Comparison of ENCODE assay signal across 1 cellular context in genomic region chr14:20412876-20413784, GRCh38.
TF ChIP-seq lines count a peak whose summit lies in the region.

TSS of gene TEP1 (minus strand) at chr14:20413501. CDS start at chr14:20408439, 5,062 bp downstream.

TF ChIP-seq in K562, 482 proteins besides CTCF, POLR2A, EP300 and RAD21 (continued from another document and continues in another):
- TF ChIP-seq MAZ (CRISPR knock-in tag; conservative IDR thresholded peaks at IDR 0.05 in 1 of 2, IDR thresholded peaks at IDR 0.05 in 1 of 2) (peak; percentile 62 to 77), HDAC2 (IDR thresholded peaks at IDR 0.05) (peak; percentile 57; the same call in 1 of the 2 replicates), STAT5B (CRISPR knock-in tag; IDR thresholded peaks at IDR 0.05) (no peak), NR2C2 (CRISPR knock-in tag; IDR thresholded peaks at IDR 0.05) (no peak), NR2C2 (tag; IDR thresholded peaks at IDR 0.05) (0 out of 2 replicates have a peak, but pooled peaks have one; percentile 40), ZSCAN32 (CRISPR knock-in tag; IDR thresholded peaks at IDR 0.05) (no peak), ZNF212 (CRISPR knock-in tag; IDR thresholded peaks at IDR 0.05) (no peak), TEAD2 (tag; IDR thresholded peaks at IDR 0.05) (no peak), OTX1 (CRISPR knock-in tag; IDR thresholded peaks at IDR 0.05) (no peak), ZKSCAN8 (CRISPR knock-in tag; IDR thresholded peaks at IDR 0.05) (no peak), CBX8 (IDR thresholded peaks at IDR 0.05; ENCODE audit: borderline replicate concordance, extremely low read depth, low read depth, low read length, poor library complexity, severe bottlenecking) (no peak), MNT (conservative IDR thresholded peaks at IDR 0.05) (peak in 1 of 2 experiments; percentile 60; a peak in 2 of 4 replicates), TAF15 (IDR thresholded peaks at IDR 0.05; ENCODE audit: low read depth, low read length) (no peak), TARDBP (IDR thresholded peaks at IDR 0.05) (no peak), CSDE1 (IDR thresholded peaks at IDR 0.05) (no peak), KLF6 (CRISPR knock-in tag; IDR thresholded peaks at IDR 0.05; ENCODE audit: borderline replicate concordance) (no peak), ZNF584 (CRISPR knock-in tag; IDR thresholded peaks at IDR 0.05; ENCODE audit: low read depth) (no peak), ZNF239 (CRISPR knock-in tag; IDR thresholded peaks at IDR 0.05) (no peak; the same call in 1 of the 2 replicates), E2F3 (CRISPR knock-in tag; IDR thresholded peaks at IDR 0.05) (no peak), NONO (IDR thresholded peaks at IDR 0.05; ENCODE audit: low read depth in 2 of 2, low read length in 1 of 2) (no peak), SMARCB1 (IDR thresholded peaks at IDR 0.05; ENCODE audit: insufficient read length, low read depth) (no peak), RBM22 (IDR thresholded peaks at IDR 0.05; ENCODE audit: low read depth, low read length, poor library complexity, severe bottlenecking) (no peak), TSC22D4 (tag; IDR thresholded peaks at IDR 0.05) (no peak), BCOR (IDR thresholded peaks at IDR 0.05) (no peak), GTF2F1 (IDR thresholded peaks at IDR 0.05; ENCODE audit: low read depth, low read length) (no peak), MXI1 (IDR thresholded peaks at IDR 0.05; ENCODE audit: low read depth, low read length) (no peak), TRIM28 (IDR thresholded peaks at IDR 0.05) (no peak), ZNF76 (CRISPR knock-in tag; IDR thresholded peaks at IDR 0.05; ENCODE audit: borderline replicate concordance) (no peak), BHLHE40 (IDR thresholded peaks at IDR 0.05; ENCODE audit: low read length) (no peak), ZNF57 (CRISPR knock-in tag; IDR thresholded peaks at IDR 0.05) (no peak), IFI16 (CRISPR knock-in tag; IDR thresholded peaks at IDR 0.05) (no peak), TAL1 (IDR thresholded peaks at IDR 0.05) (no peak), PURB (CRISPR knock-in tag; IDR thresholded peaks at IDR 0.05; ENCODE audit: low read depth) (no peak), RBM15 (IDR thresholded peaks at IDR 0.05; ENCODE audit: insufficient read depth, low read length) (no peak), THAP12 (CRISPR knock-in tag; IDR thresholded peaks at IDR 0.05) (no peak), HOMEZ (CRISPR knock-in tag; IDR thresholded peaks at IDR 0.05) (no peak), SMAD4 (CRISPR knock-in tag; conservative IDR thresholded peaks at IDR 0.05) (peak; percentile 34; the same call in 1 of the 2 replicates), SIN3A (IDR thresholded peaks at IDR 0.05; ENCODE audit: borderline replicate concordance in 2 of 2, control insufficient read depth in 1 of 2, low read depth in 2 of 2, low read length in 2 of 2) (no peak), MGA (IDR thresholded peaks at IDR 0.05) (no peak), SIN3B (IDR thresholded peaks at IDR 0.05; ENCODE audit: low read depth) (no peak), POLR2H (tag; IDR thresholded peaks at IDR 0.05; ENCODE audit: low read depth) (peak; percentile 72), NFIC (IDR thresholded peaks at IDR 0.05) (peak; percentile 7; the same call in 1 of the 2 replicates), MCM3 (IDR thresholded peaks at IDR 0.05) (no peak)
- TF ChIP-seq, protein P1, sequence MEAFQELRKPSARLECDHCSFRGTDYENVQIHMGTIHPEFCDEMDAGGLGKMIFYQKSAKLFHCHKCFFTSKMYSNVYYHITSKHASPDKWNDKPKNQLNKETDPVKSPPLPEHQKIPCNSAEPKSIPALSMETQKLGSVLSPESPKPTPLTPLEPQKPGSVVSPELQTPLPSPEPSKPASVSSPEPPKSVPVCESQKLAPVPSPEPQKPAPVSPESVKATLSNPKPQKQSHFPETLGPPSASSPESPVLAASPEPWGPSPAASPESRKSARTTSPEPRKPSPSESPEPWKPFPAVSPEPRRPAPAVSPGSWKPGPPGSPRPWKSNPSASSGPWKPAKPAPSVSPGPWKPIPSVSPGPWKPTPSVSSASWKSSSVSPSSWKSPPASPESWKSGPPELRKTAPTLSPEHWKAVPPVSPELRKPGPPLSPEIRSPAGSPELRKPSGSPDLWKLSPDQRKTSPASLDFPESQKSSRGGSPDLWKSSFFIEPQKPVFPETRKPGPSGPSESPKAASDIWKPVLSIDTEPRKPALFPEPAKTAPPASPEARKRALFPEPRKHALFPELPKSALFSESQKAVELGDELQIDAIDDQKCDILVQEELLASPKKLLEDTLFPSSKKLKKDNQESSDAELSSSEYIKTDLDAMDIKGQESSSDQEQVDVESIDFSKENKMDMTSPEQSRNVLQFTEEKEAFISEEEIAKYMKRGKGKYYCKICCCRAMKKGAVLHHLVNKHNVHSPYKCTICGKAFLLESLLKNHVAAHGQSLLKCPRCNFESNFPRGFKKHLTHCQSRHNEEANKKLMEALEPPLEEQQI (IDR thresholded peaks at IDR 0.05) = no peak
- TF ChIP-seq, protein P2, sequence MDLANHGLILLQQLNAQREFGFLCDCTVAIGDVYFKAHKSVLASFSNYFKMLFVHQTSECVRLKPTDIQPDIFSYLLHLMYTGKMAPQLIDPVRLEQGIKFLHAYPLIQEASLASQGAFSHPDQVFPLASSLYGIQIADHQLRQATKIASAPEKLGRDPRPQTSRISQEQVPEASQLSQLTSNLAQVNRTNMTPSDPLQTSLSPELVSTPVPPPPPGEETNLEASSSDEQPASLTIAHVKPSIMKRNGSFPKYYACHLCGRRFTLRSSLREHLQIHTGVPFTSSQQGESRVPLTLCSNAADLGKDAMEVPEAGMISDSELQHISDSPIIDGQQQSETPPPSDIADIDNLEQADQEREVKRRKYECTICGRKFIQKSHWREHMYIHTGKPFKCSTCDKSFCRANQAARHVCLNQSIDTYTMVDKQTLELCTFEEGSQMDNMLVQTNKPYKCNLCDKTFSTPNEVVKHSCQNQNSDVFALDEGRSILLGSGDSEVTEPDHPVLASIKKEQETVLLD (IDR thresholded peaks at IDR 0.05) = no peak
- TF ChIP-seq, protein P3, sequence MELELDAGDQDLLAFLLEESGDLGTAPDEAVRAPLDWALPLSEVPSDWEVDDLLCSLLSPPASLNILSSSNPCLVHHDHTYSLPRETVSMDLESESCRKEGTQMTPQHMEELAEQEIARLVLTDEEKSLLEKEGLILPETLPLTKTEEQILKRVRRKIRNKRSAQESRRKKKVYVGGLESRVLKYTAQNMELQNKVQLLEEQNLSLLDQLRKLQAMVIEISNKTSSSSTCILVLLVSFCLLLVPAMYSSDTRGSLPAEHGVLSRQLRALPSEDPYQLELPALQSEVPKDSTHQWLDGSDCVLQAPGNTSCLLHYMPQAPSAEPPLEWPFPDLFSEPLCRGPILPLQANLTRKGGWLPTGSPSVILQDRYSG (tag; conservative IDR thresholded peaks at IDR 0.05; ENCODE audit: low read depth) = no peak
